ENCODE assay signal across 37 cellular contexts in the genomic region with DNA sequence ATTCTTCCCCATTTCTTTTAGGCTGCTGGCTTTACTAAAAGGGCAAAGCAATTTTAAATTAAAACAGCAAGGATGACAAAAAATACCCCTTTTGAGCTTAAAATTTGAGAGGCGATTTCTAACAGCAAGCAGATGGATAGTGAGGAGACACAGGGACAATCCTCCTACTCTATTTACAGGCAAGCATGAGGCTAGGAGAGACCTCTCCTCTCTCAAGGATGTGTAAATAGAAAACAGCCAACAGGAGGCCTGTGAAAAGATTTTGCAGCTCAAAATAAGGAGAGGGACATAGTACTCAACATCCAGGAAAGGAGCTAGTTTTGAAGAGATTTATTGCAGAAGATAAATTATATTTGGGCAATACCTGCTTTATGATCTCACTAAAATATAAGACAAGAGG. TPM values are rescaled to one million over a fixed set of nuclear protein-coding genes. Genes with fewer than 3 reads are reported as not detected.
"Had no signal": no experiment of that assay in that cellular context is flagged by ENCODE, and none has a peak within 500 bp of the region (broad histone marks: within the 10 kb centered on the region; RNA-seq: fewer than 3 reads in every experiment).

No MANE protein-coding gene starts in this region.

- H2AFZ ChIP-seq: hepatocyte had no signal

- H3K27me3 Mint-ChIP-seq: activated CD4-positive, alpha-beta memory T cell treated with anti-CD3 and anti-CD28 coated beads, Interleukin-2, amount 10 ng/mL, durations not matched to agents 7 days and 5 days; activated CD4-positive, alpha-beta T cell treated with anti-CD3 and anti-CD28 coated beads, Interleukin-2, amount 10 ng/mL, durations not matched to agents 7 days and 5 days had no signal

- H3K4me3 Mint-ChIP-seq: activated CD4-positive, alpha-beta memory T cell treated with anti-CD3 and anti-CD28 coated beads, Interleukin-2, amount 10 ng/mL, durations not matched to agents 7 days and 5 days; activated CD4-positive, alpha-beta T cell treated with anti-CD3 and anti-CD28 coated beads, Interleukin-2, amount 10 ng/mL, durations not matched to agents 7 days and 5 days; activated naive CD4-positive, alpha-beta T cell treated with anti-CD3 and anti-CD28 coated beads for 36 hours; activated naive CD4-positive, alpha-beta T cell treated with anti-CD3 and anti-CD28 coated beads, Interleukin-2, amount 50 U/mL, for 24 hours; activated naive CD8-positive, alpha-beta T cell treated with anti-CD3 and anti-CD28 coated beads for 36 hours; activated naive CD8-positive, alpha-beta T cell treated with anti-CD3 and anti-CD28 coated beads, Interleukin-2, amount 50 U/mL, for 24 hours; activated T-cell treated with anti-CD3 and anti-CD28 coated beads, Interleukin-2, amount 50 U/mL, for 4 hours; effector memory CD8-positive, alpha-beta T cell; T-helper 17 cell; T-helper 2 cell treated with Interferon-gamma antibody and Interleukin-4, amounts not matched to agents 5 μg/mL and 100 μg/mL, for 36 hours had no signal

- H3K9me3 ChIP-seq: adrenal gland, body of pancreas, esophagus squamous epithelium, gastroesophageal sphincter, heart right ventricle had no signal

- H3K36me3 Mint-ChIP-seq: activated naive CD4-positive, alpha-beta T cell treated with anti-CD3 and anti-CD28 coated beads, Interleukin-2, amount 50 U/mL, for 24 hours; activated naive CD8-positive, alpha-beta T cell treated with anti-CD3 and anti-CD28 coated beads for 36 hours had no signal

- H3K27ac Mint-ChIP-seq: activated CD4-positive, alpha-beta memory T cell treated with anti-CD3 and anti-CD28 coated beads, Interleukin-2, amount 10 ng/mL, durations not matched to agents 7 days and 5 days; activated CD4-positive, alpha-beta T cell treated with anti-CD3 and anti-CD28 coated beads, Interleukin-2, amount 10 ng/mL, durations not matched to agents 7 days and 5 days; activated naive CD4-positive, alpha-beta T cell treated with anti-CD3 and anti-CD28 coated beads for 36 hours; activated naive CD4-positive, alpha-beta T cell treated with anti-CD3 and anti-CD28 coated beads, Interleukin-2, amount 50 U/mL, for 24 hours; activated naive CD8-positive, alpha-beta T cell treated with anti-CD3 and anti-CD28 coated beads for 36 hours; activated naive CD8-positive, alpha-beta T cell treated with anti-CD3 and anti-CD28 coated beads, Interleukin-2, amount 50 U/mL, for 24 hours; activated T-helper 2 cell treated with anti-CD3 and anti-CD28 coated beads, Interferon-gamma antibody, Interleukin-2, Interleukin-4, amounts not matched to agents 10 μg/mL and 5 μg/mL and 100 μg/mL, durations not matched to agents 14 hours and 24 hours and 36 hours; effector memory CD8-positive, alpha-beta T cell; T-helper 17 cell; T-helper 2 cell treated with Interferon-gamma antibody and Interleukin-4, amounts not matched to agents 5 μg/mL and 100 μg/mL, for 36 hours had no signal

- H3K79me2 ChIP-seq: hepatocyte had no signal

- H3K9me3 Mint-ChIP-seq: activated CD4-positive, alpha-beta memory T cell treated with anti-CD3 and anti-CD28 coated beads, Interleukin-2, amount 10 ng/mL, durations not matched to agents 7 days and 5 days; activated CD4-positive, alpha-beta T cell treated with anti-CD3 and anti-CD28 coated beads, Interleukin-2, amount 10 ng/mL, durations not matched to agents 7 days and 5 days; activated naive CD4-positive, alpha-beta T cell treated with anti-CD3 and anti-CD28 coated beads for 36 hours; activated naive CD4-positive, alpha-beta T cell treated with anti-CD3 and anti-CD28 coated beads, Interleukin-2, amount 50 U/mL, for 24 hours; activated naive CD8-positive, alpha-beta T cell treated with anti-CD3 and anti-CD28 coated beads for 36 hours; activated naive CD8-positive, alpha-beta T cell treated with anti-CD3 and anti-CD28 coated beads, Interleukin-2, amount 50 U/mL, for 24 hours; activated T-cell treated with anti-CD3 and anti-CD28 coated beads, Interleukin-2, amount 50 U/mL, for 4 hours; activated T-helper 2 cell treated with anti-CD3 and anti-CD28 coated beads, Interferon-gamma antibody, Interleukin-2, Interleukin-4, amounts not matched to agents 10 μg/mL and 5 μg/mL and 100 μg/mL, durations not matched to agents 14 hours and 24 hours and 36 hours; effector memory CD8-positive, alpha-beta T cell; T-helper 2 cell treated with Interferon-gamma antibody and Interleukin-4, amounts not matched to agents 5 μg/mL and 100 μg/mL, for 36 hours had no signal

- H3K4me2 ChIP-seq: hepatocyte had no signal

- H3K4me3 ChIP-seq: adrenal gland, body of pancreas, esophagus squamous epithelium, gastroesophageal sphincter, heart right ventricle, hepatocyte had no signal

- DNase-seq: activated CD4-positive, alpha-beta memory T cell treated with anti-CD3 and anti-CD28 coated beads, Interleukin-2, amount 10 ng/mL, durations not matched to agents 7 days and 5 days; activated CD4-positive, alpha-beta T cell treated with anti-CD3 and anti-CD28 coated beads for 1 hour; activated CD4-positive, alpha-beta T cell treated with anti-CD3 and anti-CD28 coated beads for 4 hours; activated CD4-positive, alpha-beta T cell treated with anti-CD3 and anti-CD28 coated beads, Interleukin-2, amount 10 ng/mL, durations not matched to agents 7 days and 5 days; activated CD4-positive, alpha-beta T cell treated with anti-CD3 and anti-CD28 coated beads, Interleukin-2, amount 50 U/mL, for 4 hours; activated CD8-positive, alpha-beta memory T cell treated with anti-CD3 and anti-CD28 coated beads, Interleukin-2, amount 50 U/mL, for 48 hours; activated effector memory CD4-positive, alpha-beta T cell treated with anti-CD3 and anti-CD28 coated beads, Interleukin-2, amount 50 U/mL, for 16 hours; activated naive CD4-positive, alpha-beta T cell treated with anti-CD3 and anti-CD28 coated beads for 36 hours; activated naive CD8-positive, alpha-beta T cell treated with anti-CD3 and anti-CD28 coated beads for 36 hours; activated naive CD8-positive, alpha-beta T cell treated with anti-CD3 and anti-CD28 coated beads, Interleukin-2, amount 50 U/mL, for 24 hours; activated T-cell treated with anti-CD3 and anti-CD28 coated beads for 4 hours; activated T-cell treated with anti-CD3 and anti-CD28 coated beads, Interleukin-2, amount 50 U/mL, for 4 hours; adrenal gland; amygdala; aorta; body of pancreas; caudate nucleus; cortex of kidney; dermis blood vessel endothelial cell; effector CD4-positive, alpha-beta T cell; effector memory CD8-positive, alpha-beta T cell; esophagus squamous epithelium; foreskin melanocyte; heart right ventricle; T-helper 17 cell; T1000 had no signal

- H3K4me1 Mint-ChIP-seq: activated CD4-positive, alpha-beta memory T cell treated with anti-CD3 and anti-CD28 coated beads, Interleukin-2, amount 10 ng/mL, durations not matched to agents 7 days and 5 days; activated CD4-positive, alpha-beta T cell treated with anti-CD3 and anti-CD28 coated beads, Interleukin-2, amount 10 ng/mL, durations not matched to agents 7 days and 5 days; activated naive CD4-positive, alpha-beta T cell treated with anti-CD3 and anti-CD28 coated beads, Interleukin-2, amount 50 U/mL, for 24 hours; activated naive CD8-positive, alpha-beta T cell treated with anti-CD3 and anti-CD28 coated beads for 36 hours; activated naive CD8-positive, alpha-beta T cell treated with anti-CD3 and anti-CD28 coated beads, Interleukin-2, amount 50 U/mL, for 24 hours; T-helper 17 cell had no signal

- H3K27ac ChIP-seq: adrenal gland, body of pancreas, epithelial cell of prostate, esophagus squamous epithelium, gastroesophageal sphincter, heart right ventricle, hepatocyte had no signal

- H3K27me3 ChIP-seq: adrenal gland, body of pancreas, esophagus squamous epithelium, gastroesophageal sphincter, hepatocyte had no signal

- H3K36me3 ChIP-seq: adrenal gland, esophagus squamous epithelium, gastroesophageal sphincter, heart right ventricle had no signal

- H3K4me1 ChIP-seq: adrenal gland, body of pancreas, esophagus squamous epithelium, gastroesophageal sphincter, heart right ventricle had no signal

RNA-seq across cellular contexts. Expression of gene LINC00305, which starts 53.8 kb away (rescaled TPM):
- total RNA-seq: activated CD4-positive, alpha-beta memory T cell treated with anti-CD3 and anti-CD28 coated beads, Interleukin-2, amount 10 ng/mL, durations not matched to agents 7 days and 5 days; activated CD4-positive, alpha-beta T cell treated with anti-CD3 and anti-CD28 coated beads, Interleukin-2, amount 10 ng/mL, durations not matched to agents 7 days and 5 days; activated naive CD4-positive, alpha-beta T cell treated with anti-CD3 and anti-CD28 coated beads for 36 hours; activated naive CD8-positive, alpha-beta T cell treated with anti-CD3 and anti-CD28 coated beads for 36 hours; activated T-cell treated with anti-CD3 and anti-CD28 coated beads, Interleukin-2, amount 50 U/mL, for 4 hours; activated T-helper 2 cell treated with anti-CD3 and anti-CD28 coated beads, Interferon-gamma antibody, Interleukin-2, Interleukin-4, amounts not matched to agents 10 μg/mL and 5 μg/mL and 100 μg/mL, durations not matched to agents 14 hours and 24 hours and 36 hours; adrenal gland; aorta; body of pancreas; chondrocyte; dermis blood vessel endothelial cell; endothelial cell of umbilical vein; esophagus squamous epithelium; fibroblast of lung; fibroblast of villous mesenchyme; gastroesophageal sphincter; glomerular endothelial cell; heart right ventricle; T-helper 17 cell had no signal
